ENCODE assay signal across 8 cellular contexts in genomic region chr16:56450275-56450889, GRCh38. TPM values are rescaled to one million over a fixed set of nuclear protein-coding genes. Genes with fewer than 3 reads are reported as not detected.
DNase-seq lines count a peak whose midpoint lies in the region; ATAC-seq and TF ChIP-seq lines count a peak whose summit lies in the region.

No MANE protein-coding gene starts in this region.

- H3K36me3 Mint-ChIP-seq in activated CD4-positive, alpha-beta T cell treated with anti-CD3 and anti-CD28 coated beads, Interleukin-2, amount 10 ng/mL, durations not matched to agents 24 days and 14 days (ENCODE audit: low read depth) = peaks cover 51% of the 10 kb centered on the region
- peaks cover 30% of the 10 kb centered on the region for H3K36me3 Mint-ChIP-seq in T-cell

- peak; percentile 68 for DNase-seq in activated CD4-positive, alpha-beta T cell treated with anti-CD3 and anti-CD28 coated beads, Interleukin-2, amount 10 ng/mL, durations not matched to agents 24 days and 14 days
- no peak for DNase-seq in activated CD4-positive, alpha-beta T cell treated with anti-CD3 and anti-CD28 coated beads for 4 hours
- DNase-seq in T-cell (no peak), fibroblast of mammary gland (ENCODE audit: low read depth) (peak; percentile 15), NCI-H1436 (lab: John Stamatoyannopoulos, UW) (no peak), NCI-H2107 treated with DMSO at 0.1 percent for 48 hours (lab: John Stamatoyannopoulos, UW; ENCODE audit: unreplicated experiment) (no peak)

- POLR2A ChIA-PET in T-cell (lab: Charles Lee) = no interaction called here

- no peaks in the 10 kb centered on the region for H3K9me3 Mint-ChIP-seq in activated CD4-positive, alpha-beta T cell treated with anti-CD3 and anti-CD28 coated beads, Interleukin-2, amount 10 ng/mL, durations not matched to agents 24 days and 14 days
- H3K9me3 Mint-ChIP-seq in T-cell = no peaks in the 10 kb centered on the region

- peak overlapping the region; percentile 74 for H3K9ac ChIP-seq in rectal smooth muscle tissue (ENCODE audit: low read length)

- peak overlapping the region; percentile 76 for H3K27ac ChIP-seq in rectal smooth muscle tissue (ENCODE audit: low read depth, low read length)

- TF ChIP-seq CTCF in fibroblast of mammary gland (conservative IDR thresholded peaks at IDR 0.05; ENCODE audit: control insufficient read depth, insufficient read depth, low read depth, low read length) = no peak

- H3K36me3 ChIP-seq in rectal smooth muscle tissue (ENCODE audit: control insufficient read depth, insufficient read depth, low read length) = peaks cover 5% of the 10 kb centered on the region

- ATAC-seq in T-cell (replicated peaks in 1 of 4) = no peak
- no peak for ATAC-seq in GM21360 (IDR thresholded peaks at IDR 0.05; ENCODE audit: unreplicated experiment)

- intact Hi-C loops in activated CD4-positive, alpha-beta T cell treated with anti-CD3 and anti-CD28 coated beads, Interleukin-2, amount 10 ng/mL, durations not matched to agents 24 days and 14 days (cut with micrococcal nuclease) = loop anchor here (2.0 to 10.0 kb wide), 3 partner anchors 252 to 734 kb away; partner anchors contain the start of genes HERPUD1, PSME3IP1 and RSPRY1

- CTCF ChIA-PET in T-cell (lab: Charles Lee) = no interaction called here

- peaks cover 40% of the 10 kb centered on the region for H3K4me1 Mint-ChIP-seq in activated CD4-positive, alpha-beta T cell treated with anti-CD3 and anti-CD28 coated beads, Interleukin-2, amount 10 ng/mL, durations not matched to agents 24 days and 14 days
- peaks cover 57 to 61% (median 59%) of the 10 kb centered on the region in 3 donors for H3K4me1 Mint-ChIP-seq in T-cell

- H3K4me3 Mint-ChIP-seq in activated CD4-positive, alpha-beta T cell treated with anti-CD3 and anti-CD28 coated beads, Interleukin-2, amount 10 ng/mL, durations not matched to agents 24 days and 14 days = peak overlapping the region; percentile 94
- H3K4me3 Mint-ChIP-seq in T-cell = peak overlapping the region; percentile 94 to 98 (median 94)

- peak overlapping the region; percentile 90 for H3K4me3 ChIP-seq in fibroblast of mammary gland (ENCODE audit: control insufficient read depth, low read depth, low read length)
- H3K4me3 ChIP-seq in rectal smooth muscle tissue (ENCODE audit: low read length) = peak overlapping the region; percentile 94

- H3K27ac Mint-ChIP-seq in activated CD4-positive, alpha-beta T cell treated with anti-CD3 and anti-CD28 coated beads, Interleukin-2, amount 10 ng/mL, durations not matched to agents 24 days and 14 days = peak overlapping the region; percentile 95
- H3K27ac Mint-ChIP-seq in T-cell = peak overlapping the region; percentile 94 to 95

- H3K27me3 Mint-ChIP-seq in activated CD4-positive, alpha-beta T cell treated with anti-CD3 and anti-CD28 coated beads, Interleukin-2, amount 10 ng/mL, durations not matched to agents 24 days and 14 days = no peaks in the 10 kb centered on the region
- no peaks in the 10 kb centered on the region for H3K27me3 Mint-ChIP-seq in T-cell

- peaks cover 16% of the 10 kb centered on the region for H3K4me1 ChIP-seq in rectal smooth muscle tissue (ENCODE audit: control insufficient read depth, insufficient read depth, low read length)

- no peaks in the 10 kb centered on the region for H3K27me3 ChIP-seq in rectal smooth muscle tissue (ENCODE audit: control insufficient read depth, insufficient read depth, low read length)

RNA-seq across cellular contexts. Expression of gene NUDT21, which starts 0.8 kb away (rescaled TPM):
- 282 and 297 TPM in 2 replicates for total RNA-seq in activated CD4-positive, alpha-beta T cell treated with anti-CD3 and anti-CD28 coated beads, Interleukin-2, amount 10 ng/mL, durations not matched to agents 24 days and 14 days
- total RNA-seq in T-cell = 10 to 100 TPM; 90.0 to 98.8 (median 98.4) TPM

RNA-seq across cellular contexts. Expression of gene OGFOD1, which starts 1.0 kb away (rescaled TPM):
- 87.0 and 89.2 TPM in 2 replicates for total RNA-seq in activated CD4-positive, alpha-beta T cell treated with anti-CD3 and anti-CD28 coated beads, Interleukin-2, amount 10 ng/mL, durations not matched to agents 24 days and 14 days
- total RNA-seq in T-cell = 10 to 100 TPM; 18.1 to 49.9 (median 47.5) TPM

RNA-seq across cellular contexts. Expression of gene AMFR, which starts 25.0 kb away (rescaled TPM):
- total RNA-seq in activated CD4-positive, alpha-beta T cell treated with anti-CD3 and anti-CD28 coated beads, Interleukin-2, amount 10 ng/mL, durations not matched to agents 24 days and 14 days = 50.6 and 52.3 TPM in 2 replicates
- 10 to 100 TPM; 60.4 to 71.9 (median 68.4) TPM for total RNA-seq in T-cell

Comparison
In these comparisons a context has a peak if more than half of its experiments do, and no peak if none do; other contexts are left out.
1. DNase-seq: peak in activated CD4-positive, alpha-beta T cell treated with anti-CD3 and anti-CD28 coated beads, Interleukin-2, amount 10 ng/mL, durations not matched to agents 24 days and 14 days (single experiment) and fibroblast of mammary gland (single experiment); none in activated CD4-positive, alpha-beta T cell treated with anti-CD3 and anti-CD28 coated beads for 4 hours (0 of 2), T-cell (0 of 34), NCI-H1436 (single experiment) and NCI-H2107 treated with DMSO at 0.1 percent for 48 hours (single experiment).